In the genomic region with DNA sequence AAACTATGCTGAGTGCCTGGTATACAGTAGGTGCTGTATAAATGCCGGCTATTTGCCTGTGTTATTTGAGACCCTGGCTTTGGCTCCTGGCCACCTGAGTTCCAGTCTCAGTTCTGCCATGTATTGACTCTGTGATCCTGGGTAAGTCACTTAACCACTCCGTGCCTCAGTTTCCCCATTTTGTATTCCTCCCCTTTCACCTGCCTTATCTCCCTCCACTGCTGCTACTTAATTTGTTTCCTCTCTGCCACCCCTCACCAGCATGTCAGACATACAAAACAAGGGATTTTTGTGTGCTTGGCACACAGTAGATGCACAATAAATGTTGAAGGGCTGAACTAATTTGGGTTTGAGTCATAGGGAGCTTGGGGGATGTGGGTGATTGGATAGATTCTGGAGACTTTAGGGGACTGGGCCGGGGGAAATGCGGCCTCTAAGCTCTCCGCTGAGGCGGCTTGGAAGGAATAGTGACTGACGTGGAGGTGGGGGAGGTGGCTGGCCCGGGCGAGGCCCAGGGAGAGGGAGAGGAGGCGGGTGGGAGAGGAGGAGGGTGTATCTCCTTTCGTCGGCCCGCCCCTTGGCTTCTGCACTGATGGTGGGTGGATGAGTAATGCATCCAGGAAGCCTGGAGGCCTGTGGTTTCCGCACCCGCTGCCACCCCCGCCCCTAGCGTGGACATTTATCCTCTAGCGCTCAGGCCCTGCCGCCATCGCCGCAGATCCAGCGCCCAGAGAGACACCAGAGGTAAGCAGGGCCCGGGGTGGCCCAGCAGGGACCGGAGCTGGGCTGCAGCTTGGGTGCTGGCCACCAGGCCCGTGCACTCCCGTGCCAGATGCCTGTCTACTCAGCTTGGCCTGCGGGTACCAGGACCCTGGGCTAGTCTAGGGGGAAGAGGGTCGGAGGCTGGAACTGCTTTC, we compare ENCODE assay signal across 8 cellular contexts. TPM values are rescaled to one million over a fixed set of nuclear protein-coding genes. Genes with fewer than 3 reads are reported as not detected.
DNase-seq lines count a peak whose midpoint lies in the region; TF ChIP-seq lines count a peak whose summit lies in the region.

A gene (plus strand): TSS at position 706 of the 917 bp plus-strand sequence. CDS start 980 bp downstream, outside the sequence.

- BruUV-seq in mammary epithelial cell (replicated peaks; lab: Mats Ljungman, UMichigan) = no TSS peak

- in situ Hi-C loops in G401 (cut with HindIII; ENCODE audit: low sequenced_read_pairs) = no loop called here
- in situ Hi-C loops in mammary epithelial cell (cut with MboI; ENCODE audit: low sequenced_read_pairs in 2 of 2) = no loop called here

- no peaks in the 10 kb centered on the region for H3K79me2 ChIP-seq in MM.1S (ENCODE audit: low read length)
- peaks cover 22% of the 10 kb centered on the region for H3K79me2 ChIP-seq in mammary epithelial cell (ENCODE audit: insufficient read depth, low read length)

- H3K4me3 ChIP-seq in H7 (ENCODE audit: insufficient read depth, low read depth, low read length) (peak within 1 kb of the TSS; percentile 46), MM.1S (ENCODE audit: low read length) (peak within 1 kb of the TSS; percentile 48), WI38 (ENCODE audit: low read depth, low read length) (peak within 1 kb of the TSS; percentile 75), mammary epithelial cell (replicated peaks in 1 of 3; ENCODE audit: insufficient read depth in 1 of 3, low read depth in 2 of 3, low read length in 3 of 3) (peak within 1 kb of the TSS; percentile 57 to 80 (median 61))

- intact Hi-C loops in mammary epithelial cell (cut with micrococcal nuclease) = loop anchor here (2.0 kb wide), 1 partner anchor 19 kb away; no protein-coding TSS in a partner anchor

- H2AFZ ChIP-seq in MM.1S (ENCODE audit: low read length) (peak within 1 kb of the TSS; percentile 62), mammary epithelial cell (ENCODE audit: low read depth, low read length) (peak within 1 kb of the TSS; percentile 54)

- DNase-seq in G401 (ENCODE audit: low spot score) (peak; percentile 68), H7 (peak; percentile 90), MM.1S (peak; percentile 80), mammary epithelial cell (peak; percentile 85), immature natural killer cell (peak; percentile 78 to 81 (median 79)), smooth muscle cell of the brain vasculature (ENCODE audit: low read depth, low spot score) (peak; percentile 70), NCI-H1105 (lab: John Stamatoyannopoulos, UW) (no peak)

- H3K4me2 ChIP-seq in MM.1S (ENCODE audit: low read depth, low read length) = peak within 1 kb of the TSS; percentile 61
- H3K4me2 ChIP-seq in mammary epithelial cell (ENCODE audit: insufficient read depth, low read depth, low read length) = peak within 1 kb of the TSS; percentile 81

- peak within 1 kb of the TSS; percentile 61 to 90 (median 76) for H3K27ac Mint-ChIP-seq in immature natural killer cell

- peaks cover 0 to 4% (median 3%) of the 10 kb centered on the region in 3 donors for H3K36me3 Mint-ChIP-seq in immature natural killer cell

- peaks cover 26 to 30% of the 10 kb centered on the region in 2 donors for H3K4me1 Mint-ChIP-seq in immature natural killer cell

- H3K9me3 ChIP-seq in MM.1S (replicated peaks; ENCODE audit: insufficient read depth, low read length) = no peaks in the 10 kb centered on the region
- H3K9me3 ChIP-seq in mammary epithelial cell (replicated peaks; ENCODE audit: insufficient read depth, low read length) = peaks cover 3% of the 10 kb centered on the region

- H3K27me3 ChIP-seq in H7 (ENCODE audit: control insufficient read depth, insufficient read depth, low read length) = no peaks in the 10 kb centered on the region
- H3K27me3 ChIP-seq in MM.1S (replicated peaks; ENCODE audit: insufficient read depth, low read length) = no peaks in the 10 kb centered on the region
- H3K27me3 ChIP-seq in mammary epithelial cell (ENCODE audit: insufficient read depth, low read length) = no peaks in the 10 kb centered on the region

- dilution Hi-C loops in mammary epithelial cell (cut with HindIII; ENCODE audit: low sequenced_read_pairs) = loop anchor here (10.0 kb wide), 1 partner anchor 57 kb away; no protein-coding TSS in a partner anchor

- H3K36me3 ChIP-seq in H7 (replicated peaks; ENCODE audit: control insufficient read depth, insufficient read depth, low read length) (no peaks in the 10 kb centered on the region), MM.1S (replicated peaks; ENCODE audit: insufficient read depth, low read length) (no peaks in the 10 kb centered on the region), mammary epithelial cell (ENCODE audit: insufficient read depth, low read length) (no peaks in the 10 kb centered on the region)

- peak within 1 kb of the TSS; percentile 41; the same call in 1 of the 2 replicates for H3K9ac ChIP-seq in MM.1S (ENCODE audit: low read length)
- H3K9ac ChIP-seq in mammary epithelial cell (ENCODE audit: insufficient read depth, low read length) = peak within 1 kb of the TSS; percentile 53

- H3K4me3 Mint-ChIP-seq in immature natural killer cell = peak within 1 kb of the TSS; percentile 78 to 88 (median 87)

- no peaks in the 10 kb centered on the region for H3F3A ChIP-seq in MM.1S (ENCODE audit: insufficient read depth, low read length)

- H3K27ac ChIP-seq in MM.1S (ENCODE audit: low read length) = no peak within 1 kb of the TSS
- peak within 1 kb of the TSS; percentile 32 for H3K27ac ChIP-seq in mammary epithelial cell (ENCODE audit: insufficient read depth, low read depth, low read length)

- 23% methylated on average over 11 of the region's 28 CpGs for WGBS in mammary epithelial cell (ENCODE audit: low coverage, missing lambda C conversion rate)

- peaks cover 4 to 7% (median 4%) of the 10 kb centered on the region in 3 donors for H3K27me3 Mint-ChIP-seq in immature natural killer cell (ENCODE audit: low read depth in 3 of 3)

- CTCF ChIA-PET in mammary epithelial cell (lab: Charles Lee; ENCODE audit: low non-redundant PET) = no interaction called here

- no peaks in the 10 kb centered on the region for H3K9me2 ChIP-seq in MM.1S (replicated peaks; ENCODE audit: insufficient read depth, low read length)

- H3K9me3 Mint-ChIP-seq in immature natural killer cell = no peaks in the 10 kb centered on the region

- TF ChIP-seq CTCF in MM.1S (IDR thresholded peaks at IDR 0.05; ENCODE audit: low read length) = no peak
- no peak for TF ChIP-seq CTCF in WI38 (IDR thresholded peaks at IDR 0.05; ENCODE audit: low read depth, low read length)
- no peak for TF ChIP-seq CTCF in mammary epithelial cell (conservative IDR thresholded peaks at IDR 0.05 in 1 of 2, IDR thresholded peaks at IDR 0.05 in 1 of 2; ENCODE audit: extremely low read depth in 1 of 2, insufficient read depth in 1 of 2, low read depth in 1 of 2, low read length in 2 of 2)

- H3K4me1 ChIP-seq in MM.1S (ENCODE audit: low read length) (0 out of 2 replicates have a peak, but pooled peaks cover 5% of the 10 kb centered on the region), mammary epithelial cell (ENCODE audit: insufficient read depth, low read length) (peaks cover 17% of the 10 kb centered on the region)

- H4K20me1 ChIP-seq in MM.1S (ENCODE audit: insufficient read depth, low read length) = no peaks in the 10 kb centered on the region
- no peaks in the 10 kb centered on the region for H4K20me1 ChIP-seq in mammary epithelial cell (ENCODE audit: insufficient read depth, low read length)

RNA-seq across cellular contexts. Expression of the gene that starts here (rescaled TPM):
- total RNA-seq in G401 (2014; rRNA removed; shearing (Covaris generic)) = 43.0 and 56.7 TPM in 2 replicates
- 59.6 and 66.1 TPM in 2 replicates for total RNA-seq in H7 (2014; rRNA removed; shearing (Covaris generic))
- total RNA-seq in mammary epithelial cell = 100 to 1,000 TPM; 170 to 219 TPM
- polyA plus RNA-seq in mammary epithelial cell = 582 TPM
- polyA minus RNA-seq in mammary epithelial cell = 755 TPM
- 100 to 1,000 TPM; 153 to 275 (median 237) TPM for polyA plus RNA-seq in immature natural killer cell
